Comparison of ENCODE assay signal across 8 cellular contexts in the genomic region with DNA sequence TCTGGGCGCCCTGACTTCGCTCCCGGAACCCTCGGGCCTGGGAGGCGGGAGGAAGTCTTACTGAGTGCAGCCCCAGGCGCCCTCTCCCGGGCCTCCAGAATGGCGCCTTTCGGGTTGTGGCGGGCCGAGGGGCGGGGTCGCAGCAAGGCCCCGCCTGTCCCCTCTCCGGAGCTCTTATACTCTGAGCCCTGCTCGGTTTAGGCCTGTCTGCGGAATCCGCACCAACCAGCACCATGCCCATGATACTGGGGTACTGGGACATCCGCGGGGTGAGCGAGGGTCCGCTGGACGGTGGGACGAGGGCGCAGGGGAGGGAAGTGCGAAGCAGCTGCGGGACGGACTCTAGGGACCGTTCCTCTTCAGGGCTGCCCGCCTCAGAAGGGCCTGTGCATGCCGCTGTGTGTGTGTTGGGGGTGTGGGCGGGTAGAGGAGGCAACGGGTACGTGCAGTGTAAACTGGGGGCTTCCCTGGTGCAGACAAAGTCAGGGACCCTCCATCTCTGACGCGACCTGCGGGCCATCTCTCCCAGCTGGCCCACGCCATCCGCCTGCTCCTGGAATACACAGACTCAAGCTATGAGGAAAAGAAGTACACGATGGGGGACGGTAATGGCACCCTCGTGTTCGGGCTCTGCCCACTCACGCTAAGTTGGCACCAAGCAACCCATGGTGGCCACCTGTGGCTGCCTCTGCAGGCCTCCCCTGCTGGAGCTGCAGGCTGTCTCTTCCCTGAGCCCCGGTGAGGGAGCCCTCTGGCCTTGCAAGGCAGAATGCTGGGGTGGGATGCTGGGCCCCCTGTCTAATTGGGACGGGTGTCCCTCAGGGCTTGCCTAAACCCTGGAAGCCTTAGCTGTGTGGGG. TPM values are rescaled to one million over a fixed set of nuclear protein-coding genes. Genes with fewer than 3 reads are reported as not detected.
DNase-seq lines count a peak whose midpoint lies in the region; ATAC-seq and TF ChIP-seq lines count a peak whose summit lies in the region.

A gene (plus strand): TSS at position 177 of the 859 bp plus-strand sequence. CDS start 57 bp downstream, at position 234.

- peak in 2 of 3 donors; percentile 67 to 80 for DNase-seq in CD4-positive, CD25-positive, alpha-beta regulatory T cell
- DNase-seq in HT1080 (ENCODE audit: low read depth), result peak; percentile 75
- peak; percentile 78 for DNase-seq in astrocyte of the spinal cord (ENCODE audit: low read depth, low spot score)
- DNase-seq in nephron progenitor cell, result peak; percentile 69
- no peak for DNase-seq in DMS53 treated with DMSO at 0.1 percent for 48 hours (lab: John Stamatoyannopoulos, UW; ENCODE audit: unreplicated experiment)
- DNase-seq in HT-29 (ENCODE audit: low spot score), result no peak
- DNase-seq in AG08395 (ENCODE audit: low spot score), result no peak

- no peaks in the 10 kb centered on the region for H3K9me3 Mint-ChIP-seq in CD4-positive, CD25-positive, alpha-beta regulatory T cell
- H3K9me3 Mint-ChIP-seq in nephron progenitor cell, result peaks cover 5% of the 10 kb centered on the region

- H3K36me3 Mint-ChIP-seq in CD4-positive, CD25-positive, alpha-beta regulatory T cell, result no peaks in the 10 kb centered on the region
- peaks cover 10% of the 10 kb centered on the region for H3K36me3 Mint-ChIP-seq in nephron progenitor cell (ENCODE audit: low read depth)

- H3K27ac ChIP-seq in CD4-positive, CD25-positive, alpha-beta regulatory T cell (ENCODE audit: insufficient read depth, low read length, poor library complexity, severe bottlenecking), result no peak within 1 kb of the TSS

- in situ Hi-C loops in astrocyte of the spinal cord (cut with HindIII; ENCODE audit: low sequenced_read_pairs), result no loop called here

- no peaks in the 10 kb centered on the region for H3K36me3 ChIP-seq in CD4-positive, CD25-positive, alpha-beta regulatory T cell (ENCODE audit: control insufficient read depth, insufficient read depth, low read length)

- peaks cover 0 to 14% (median 0%) of the 10 kb centered on the region in 4 donors for H3K4me1 Mint-ChIP-seq in CD4-positive, CD25-positive, alpha-beta regulatory T cell
- peaks cover 5% of the 10 kb centered on the region for H3K4me1 Mint-ChIP-seq in nephron progenitor cell

- H3K4me3 Mint-ChIP-seq in CD4-positive, CD25-positive, alpha-beta regulatory T cell, result peak within 1 kb of the TSS in 3 of 4 donors; percentile 88 to 94 (median 92)
- H3K4me3 Mint-ChIP-seq in nephron progenitor cell, result peak within 1 kb of the TSS; percentile 81

- no peaks in the 10 kb centered on the region for H3K27me3 Mint-ChIP-seq in CD4-positive, CD25-positive, alpha-beta regulatory T cell
- H3K27me3 Mint-ChIP-seq in nephron progenitor cell (ENCODE audit: low read depth, poor library complexity), result peaks cover 2% of the 10 kb centered on the region

- no peaks in the 10 kb centered on the region for H3K9me3 ChIP-seq in CD4-positive, CD25-positive, alpha-beta regulatory T cell (ENCODE audit: control insufficient read depth in 2 of 2, low read length in 2 of 2)

- peak in 1 of 2 donors; percentile 99 for ATAC-seq in CD4-positive, CD25-positive, alpha-beta regulatory T cell (ENCODE audit: low read depth in 2 of 2)
- ATAC-seq in GM19324 (IDR thresholded peaks at IDR 0.05; ENCODE audit: low FRiP score, unreplicated experiment), result peak; percentile 90

- no peaks in the 10 kb centered on the region for H3K27me3 ChIP-seq in CD4-positive, CD25-positive, alpha-beta regulatory T cell (ENCODE audit: control insufficient read depth, insufficient read depth, low read length)

- TF ChIP-seq CTCF in astrocyte of the spinal cord (IDR thresholded peaks at IDR 0.05; ENCODE audit: low read depth, low read length), result peak; percentile 37
- no peak for TF ChIP-seq CTCF in nephron progenitor cell (IDR thresholded peaks at IDR 0.05)

- no peaks in the 10 kb centered on the region for H3K4me1 ChIP-seq in CD4-positive, CD25-positive, alpha-beta regulatory T cell (ENCODE audit: control insufficient read depth, insufficient read depth, low read length, poor library complexity, severe bottlenecking)

- H3K4me3 ChIP-seq in CD4-positive, CD25-positive, alpha-beta regulatory T cell (ENCODE audit: low read depth, low read length), result peak within 1 kb of the TSS; percentile 26
- H3K4me3 ChIP-seq in astrocyte of the spinal cord (ENCODE audit: low read depth, low read length), result peak within 1 kb of the TSS; percentile 44

- peak within 1 kb of the TSS in 2 of 3 donors; percentile 74 to 90 for H3K27ac Mint-ChIP-seq in CD4-positive, CD25-positive, alpha-beta regulatory T cell
- H3K27ac Mint-ChIP-seq in nephron progenitor cell, result no peak within 1 kb of the TSS

RNA-seq across cellular contexts. Expression of the gene that starts here (rescaled TPM):
- 18.7 TPM for total RNA-seq in CD4-positive, CD25-positive, alpha-beta regulatory T cell
- polyA plus RNA-seq in CD4-positive, CD25-positive, alpha-beta regulatory T cell, result 100 to 1,000 TPM in 1 of 4 donors, 10 to 100 TPM in 2, not detected in 1; 38.8 to 123 (median 53.4) TPM
- total RNA-seq in HT1080 (2014; rRNA removed; shearing (Covaris generic)), result 14.5 and 17.0 TPM in 2 replicates
- polyA plus RNA-seq in HT1080 (2015; cell fraction: cytosol; rRNA removed), result 48.8 and 54.5 TPM in 2 replicates
- 35.0 and 38.7 TPM in 2 replicates for polyA plus RNA-seq in HT1080 (2015; cell fraction: nucleus; rRNA removed)
- not detected in 2 replicates for total RNA-seq in HT-29 (2014; rRNA removed; shearing (Covaris generic))

Comparison
In these comparisons a context has a peak if more than half of its experiments do, and no peak if none do; other contexts are left out.
1. RNA of the gene that starts here (total RNA-seq): 18.7 TPM in CD4-positive, CD25-positive, alpha-beta regulatory T cell (single experiment) and 14.5 to 17.0 TPM in HT1080; not detected in HT-29; every median in the first group is over 10 times any median in the second.
2. DNase-seq: peak in CD4-positive, CD25-positive, alpha-beta regulatory T cell (2 of 3), HT1080 (single experiment), astrocyte of the spinal cord (single experiment) and nephron progenitor cell (single experiment); none in DMS53 treated with DMSO at 0.1 percent for 48 hours (single experiment), HT-29 (single experiment) and AG08395 (single experiment).